1 cellular context compared by ENCODE assay signal in the genomic region with DNA sequence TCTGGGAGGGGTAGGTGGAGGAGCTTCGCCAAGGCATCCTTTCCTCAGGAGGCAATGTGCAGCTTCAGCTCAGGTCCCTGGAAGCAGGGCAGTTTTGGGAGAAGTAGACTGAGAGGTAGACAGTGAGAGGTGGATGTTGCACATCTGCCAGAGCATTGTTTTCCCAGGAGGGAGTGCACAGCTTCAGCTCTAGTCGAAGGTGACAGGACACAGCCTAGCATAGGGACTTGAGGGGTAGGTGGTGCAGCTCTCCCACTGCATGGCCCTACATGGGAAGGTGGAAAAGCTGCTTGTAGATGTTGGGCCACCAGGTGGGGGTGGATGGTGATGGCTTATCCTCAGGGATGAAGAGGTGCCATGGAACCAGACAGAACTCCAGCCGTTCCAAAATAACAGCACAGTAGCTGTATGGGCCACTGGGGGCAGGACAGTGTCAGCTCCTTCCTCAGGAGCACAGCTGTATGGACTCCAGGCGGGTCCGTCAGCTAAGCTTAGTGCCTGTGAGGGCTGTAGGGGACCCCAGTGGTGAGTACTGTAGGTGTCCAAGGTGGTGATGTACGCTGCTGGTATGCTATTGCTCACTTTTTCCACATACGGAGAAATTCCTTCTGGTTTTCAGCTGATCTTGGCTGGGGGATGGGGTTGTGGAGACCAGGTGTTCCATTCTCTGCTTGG.
TF ChIP-seq lines count a peak whose summit lies in the region.

No MANE protein-coding gene starts in this region.

TF ChIP-seq in HEK293, 187 proteins besides CTCF, POLR2A, EP300 and RAD21:
- TF ChIP-seq, protein P1, sequence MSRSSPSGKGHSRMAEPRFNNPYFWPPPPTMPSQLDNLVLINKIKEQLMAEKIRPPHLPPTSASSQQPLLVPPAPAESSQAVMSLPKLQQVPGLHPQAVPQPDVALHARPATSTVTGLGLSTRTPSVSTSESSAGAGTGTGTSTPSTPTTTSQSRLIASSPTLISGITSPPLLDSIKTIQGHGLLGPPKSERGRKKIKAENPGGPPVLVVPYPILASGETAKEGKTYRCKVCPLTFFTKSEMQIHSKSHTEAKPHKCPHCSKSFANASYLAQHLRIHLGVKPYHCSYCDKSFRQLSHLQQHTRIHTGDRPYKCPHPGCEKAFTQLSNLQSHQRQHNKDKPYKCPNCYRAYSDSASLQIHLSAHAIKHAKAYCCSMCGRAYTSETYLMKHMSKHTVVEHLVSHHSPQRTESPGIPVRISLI (tag by site-specific recombination; IDR thresholded peaks at IDR 0.05): no peak
- TF ChIP-seq ZSCAN23 (tag by site-specific recombination; IDR thresholded peaks at IDR 0.05): no peak
